In the genomic region with DNA sequence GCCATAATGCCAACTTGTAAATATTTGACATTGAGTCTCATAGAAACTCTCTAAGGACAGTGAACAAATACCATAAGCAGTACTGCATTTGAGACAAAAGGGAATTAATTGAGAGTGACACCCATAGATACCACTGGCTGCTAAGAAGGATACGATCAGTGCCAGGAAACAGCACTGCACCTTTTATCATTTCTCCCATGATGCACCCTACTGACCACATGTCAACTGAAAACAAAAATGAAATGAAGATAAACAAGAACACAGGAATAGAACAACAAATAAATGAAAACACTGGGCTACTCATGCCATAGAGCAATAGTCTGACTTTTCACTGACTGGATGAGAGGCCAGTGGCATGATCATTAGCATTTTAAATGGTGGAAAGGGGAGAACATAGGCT, we compare ENCODE assay signal across 1 cellular context.
TF ChIP-seq lines count a peak whose summit lies in the region.

No MANE protein-coding gene starts in this region.

TF ChIP-seq in HCT116, 20 proteins besides CTCF, POLR2A, EP300 and RAD21 (continued from another document):
- TF ChIP-seq, protein P1, sequence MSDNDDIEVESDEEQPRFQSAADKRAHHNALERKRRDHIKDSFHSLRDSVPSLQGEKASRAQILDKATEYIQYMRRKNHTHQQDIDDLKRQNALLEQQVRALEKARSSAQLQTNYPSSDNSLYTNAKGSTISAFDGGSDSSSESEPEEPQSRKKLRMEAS (IDR thresholded peaks at IDR 0.05): no peak
- TF ChIP-seq CEBPB (IDR thresholded peaks at IDR 0.05; ENCODE audit: low read depth): no peak
- no peak for TF ChIP-seq YY1 (IDR thresholded peaks at IDR 0.05; ENCODE audit: extremely low read depth, insufficient replicate concordance, low read depth, low read length)
- TF ChIP-seq CBX3 (IDR thresholded peaks at IDR 0.05; ENCODE audit: low read depth): no peak
- TF ChIP-seq POLR2AphosphoS5 (IDR thresholded peaks at IDR 0.05; ENCODE audit: low read depth, low read length): no peak
